Comparison of ENCODE assay signal across 14 cellular contexts in genomic region chr3:3027976-3028567, GRCh38.
DNase-seq lines count a peak whose midpoint lies in the region; ATAC-seq and TF ChIP-seq lines count a peak whose summit lies in the region.
"Had no signal": no experiment of that assay in that cellular context is flagged by ENCODE, and none has a peak within 500 bp of the region (broad histone marks: within the 10 kb centered on the region; RNA-seq: fewer than 3 reads in every experiment).

No MANE protein-coding gene starts in this region.

- H3K27me3 ChIP-seq in neural progenitor cell (no peaks in the 10 kb centered on the region), mesendoderm (ENCODE audit: insufficient read depth, low read length, poor library complexity) (no peaks in the 10 kb centered on the region)
- H3K27me3 ChIP-seq: BLaER1 treated with 17β-estradiol and CSF1 and Interleukin-3, amounts not matched to agents 10 nM and 100 nM; dorsolateral prefrontal cortex; SJSA1 had no signal

- no peaks in the 10 kb centered on the region for H3K27me3 Mint-ChIP-seq in neural progenitor cell (ENCODE audit: insufficient read depth, low read depth)

- no peak overlapping the region for H4K5ac ChIP-seq in mesendoderm (ENCODE audit: low read length)

- H3K4me1 ChIP-seq in neural progenitor cell (peaks cover 7% of the 10 kb centered on the region), mesendoderm (ENCODE audit: control insufficient read depth, low read depth, low read length) (peaks cover 3% of the 10 kb centered on the region)
- H3K4me1 ChIP-seq: SJSA1 had no signal

- no peaks in the 10 kb centered on the region for H3K79me1 ChIP-seq in mesendoderm (ENCODE audit: low read length)

- no peak overlapping the region for H3K4me2 ChIP-seq in neural progenitor cell
- no peak overlapping the region for H3K4me2 ChIP-seq in mesendoderm (ENCODE audit: low read length)

- CTCF ChIA-PET in GM10248 (lab: Yijun Ruan, JAX), result interaction anchor here (1.4 kb wide), 1 partner anchor 17 kb away, joined by 4 read pairs; no protein-coding TSS in a partner anchor

- no peak overlapping the region for H3K4me3 Mint-ChIP-seq in neural progenitor cell
- H3K4me3 Mint-ChIP-seq: H9 had no signal

- H3K23ac ChIP-seq in mesendoderm (ENCODE audit: low read length), result no peak overlapping the region

- no peak overlapping the region for H2BK5ac ChIP-seq in mesendoderm (ENCODE audit: low read length)

- no peak overlapping the region for H2BK120ac ChIP-seq in mesendoderm (ENCODE audit: low read depth, low read length)

- H3K4ac ChIP-seq in mesendoderm (ENCODE audit: low read depth, low read length), result no peak overlapping the region

- 100% methylated on average over 1 of the region's 5 CpGs for WGBS in mesendoderm (ENCODE audit: extremely low coverage, insufficient coverage, low lambda C conversion rate)

- H3K9ac ChIP-seq in neural progenitor cell (no peak overlapping the region), mesendoderm (ENCODE audit: low read length) (no peak overlapping the region)
- H3K9ac ChIP-seq: BLaER1 treated with 17β-estradiol and CSF1 and Interleukin-3, amounts not matched to agents 10 nM and 100 nM had no signal

- H3K27ac ChIP-seq in neural progenitor cell (no peak overlapping the region), mesendoderm (ENCODE audit: low read depth, low read length) (no peak overlapping the region)
- H3K27ac ChIP-seq: BLaER1 treated with 17β-estradiol and CSF1 and Interleukin-3, amounts not matched to agents 10 nM and 100 nM; dorsolateral prefrontal cortex; neutrophil; SJSA1 had no signal

- H2AFZ ChIP-seq in neural progenitor cell (replicated peaks), result no peak overlapping the region

- DNase-seq in GM10248 (ENCODE audit: extremely low spot score), result peak; percentile 38
- DNase-seq in GM19238 (ENCODE audit: insufficient read length, low spot score), result peak; percentile 10
- DNase-seq in globus pallidus (ENCODE audit: low spot score), result no peak
- DNase-seq in T-helper 9 cell, result no peak
- no peak for DNase-seq in neural progenitor cell (ENCODE audit: low spot score)
- DNase-seq in mesendoderm, result no peak
- DNase-seq: dorsolateral prefrontal cortex, H9, NCI-H187 treated with DMSO at 0.1 percent for 48 hours had no signal

- H2AK5ac ChIP-seq in mesendoderm (ENCODE audit: low read length), result no peak overlapping the region

- no peak overlapping the region for H3K56ac ChIP-seq in mesendoderm (ENCODE audit: low read length)

- no peaks in the 10 kb centered on the region for H3K79me2 ChIP-seq in neural progenitor cell (ENCODE audit: low read depth)
- H3K79me2 ChIP-seq in mesendoderm (ENCODE audit: control insufficient read depth, insufficient read depth, low read length), result no peaks in the 10 kb centered on the region

- H4K8ac ChIP-seq in mesendoderm (ENCODE audit: low read depth, low read length), result no peak overlapping the region

- peak; percentile 88 for ATAC-seq in HG02798 (IDR thresholded peaks at IDR 0.05; ENCODE audit: poor library complexity, unreplicated experiment)
- peak; percentile 91 for ATAC-seq in HG03575 (IDR thresholded peaks at IDR 0.05; ENCODE audit: extremely low read depth, insufficient number of reproducible peaks, low FRiP score, unreplicated experiment)

- H3F3A ChIP-seq in neural progenitor cell (ENCODE audit: low read depth), result no peaks in the 10 kb centered on the region

- peaks cover 23% of the 10 kb centered on the region for H3K4me1 Mint-ChIP-seq in neural progenitor cell

- H3K36me3 ChIP-seq in neural progenitor cell (no peaks in the 10 kb centered on the region), mesendoderm (ENCODE audit: control insufficient read depth, insufficient read depth, low read length) (no peaks in the 10 kb centered on the region)
- H3K36me3 ChIP-seq: BLaER1 treated with 17β-estradiol and CSF1 and Interleukin-3, amounts not matched to agents 10 nM and 100 nM; neutrophil; SJSA1 had no signal

- no peak overlapping the region for H2BK15ac ChIP-seq in mesendoderm (replicated peaks; ENCODE audit: low read depth)

- H3K4me3 ChIP-seq in neural progenitor cell (no peak overlapping the region), mesendoderm (ENCODE audit: low read length) (no peak overlapping the region)
- H3K4me3 ChIP-seq: BLaER1 treated with 17β-estradiol and CSF1 and Interleukin-3, amounts not matched to agents 10 nM and 100 nM; dorsolateral prefrontal cortex; SJSA1 had no signal

- H3K9me3 Mint-ChIP-seq in neural progenitor cell, result no peaks in the 10 kb centered on the region
- H3K9me3 Mint-ChIP-seq: H9 had no signal

- H3K9me3 ChIP-seq in neural progenitor cell (ENCODE audit: low read depth), result no peaks in the 10 kb centered on the region
- H3K9me3 ChIP-seq: BLaER1 treated with 17β-estradiol and CSF1 and Interleukin-3, amounts not matched to agents 10 nM and 100 nM; neutrophil; SJSA1 had no signal

- H3K27ac Mint-ChIP-seq in neural progenitor cell, result no peak overlapping the region
- H3K27ac Mint-ChIP-seq: H9 had no signal

- POLR2A ChIA-PET in GM10248 (lab: Yijun Ruan, JAX), result no interaction called here

- H3K36me3 Mint-ChIP-seq in neural progenitor cell, result no peaks in the 10 kb centered on the region

- TF ChIP-seq CTCF in GM10248 (IDR thresholded peaks at IDR 0.05; ENCODE audit: control extremely low read depth, extremely low read depth, low read depth, missing control alignments), result no peak
- TF ChIP-seq CTCF in neural progenitor cell (IDR thresholded peaks at IDR 0.05), result no peak

- no peaks in the 10 kb centered on the region for H4K20me1 ChIP-seq in neural progenitor cell (ENCODE audit: low read depth)
- H4K20me1 ChIP-seq: BLaER1 treated with 17β-estradiol and CSF1 and Interleukin-3, amounts not matched to agents 10 nM and 100 nM had no signal

- no peak overlapping the region for H3K18ac ChIP-seq in mesendoderm (ENCODE audit: low read length)

Comparison
In these comparisons a context has a peak if more than half of its experiments do, and no peak if none do; other contexts are left out.
1. DNase-seq: peak in GM10248 (single experiment) and GM19238 (single experiment); none in globus pallidus (single experiment), T-helper 9 cell (single experiment), neural progenitor cell (single experiment) and mesendoderm (single experiment).